Comparison of ENCODE assay signal across 1 cellular context in the genomic region with DNA sequence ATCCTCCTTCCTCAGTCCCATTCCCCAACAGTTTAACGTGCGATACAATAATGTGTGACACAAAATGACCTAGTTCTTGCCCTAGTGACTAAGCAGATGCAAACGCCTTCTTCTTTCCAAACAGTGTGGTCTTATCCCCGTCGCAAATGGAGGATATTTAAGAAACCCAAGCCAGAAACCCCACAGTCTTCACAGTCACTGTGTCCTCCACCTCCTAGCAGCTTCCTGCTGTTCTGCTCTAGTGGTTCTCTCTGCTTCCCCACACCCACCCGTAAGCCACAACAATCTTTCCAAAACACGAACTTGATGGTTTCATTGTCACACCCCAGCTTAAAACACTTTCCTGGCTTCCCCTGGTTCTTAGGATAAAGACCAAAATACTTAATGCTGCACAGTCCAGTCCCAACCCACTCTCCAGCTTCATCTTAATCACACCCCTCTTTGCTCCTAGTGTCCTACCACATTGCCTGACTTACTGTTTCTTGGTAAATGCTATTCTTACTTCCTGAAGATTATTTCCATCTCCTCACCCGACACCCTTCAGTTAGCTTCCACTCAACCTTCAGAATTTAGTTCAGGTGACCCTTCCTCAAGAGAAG.
A peak's percentile ranks its signal among the peaks of the same experiment; 100 is the strongest.
TF ChIP-seq lines count a peak whose summit lies in the region.

No MANE protein-coding gene starts in this region.

TF ChIP-seq in GM12878, 131 proteins besides CTCF, POLR2A, EP300 and RAD21:
- TF ChIP-seq, protein P1, sequence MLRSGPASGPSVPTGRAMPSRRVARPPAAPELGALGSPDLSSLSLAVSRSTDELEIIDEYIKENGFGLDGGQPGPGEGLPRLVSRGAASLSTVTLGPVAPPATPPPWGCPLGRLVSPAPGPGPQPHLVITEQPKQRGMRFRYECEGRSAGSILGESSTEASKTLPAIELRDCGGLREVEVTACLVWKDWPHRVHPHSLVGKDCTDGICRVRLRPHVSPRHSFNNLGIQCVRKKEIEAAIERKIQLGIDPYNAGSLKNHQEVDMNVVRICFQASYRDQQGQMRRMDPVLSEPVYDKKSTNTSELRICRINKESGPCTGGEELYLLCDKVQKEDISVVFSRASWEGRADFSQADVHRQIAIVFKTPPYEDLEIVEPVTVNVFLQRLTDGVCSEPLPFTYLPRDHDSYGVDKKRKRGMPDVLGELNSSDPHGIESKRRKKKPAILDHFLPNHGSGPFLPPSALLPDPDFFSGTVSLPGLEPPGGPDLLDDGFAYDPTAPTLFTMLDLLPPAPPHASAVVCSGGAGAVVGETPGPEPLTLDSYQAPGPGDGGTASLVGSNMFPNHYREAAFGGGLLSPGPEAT (IDR thresholded peaks at IDR 0.05; ENCODE audit: low read depth): 0 out of 2 replicates have a peak, but pooled peaks have one; percentile 34
- TF ChIP-seq NRF1 (conservative IDR thresholded peaks at IDR 0.05; ENCODE audit: low read depth, low read length) (no peak), ZZZ3 (IDR thresholded peaks at IDR 0.05; ENCODE audit: control insufficient read depth, insufficient read length, low read depth) (no peak), SREBF1 (IDR thresholded peaks at IDR 0.05; ENCODE audit: low read length) (no peak), BACH1 (IDR thresholded peaks at IDR 0.05; ENCODE audit: borderline replicate concordance) (no peak), HCFC1 (IDR thresholded peaks at IDR 0.05; ENCODE audit: low read length) (no peak), RCOR1 (conservative IDR thresholded peaks at IDR 0.05; ENCODE audit: low read depth, low read length) (no peak), IKZF1 (conservative IDR thresholded peaks at IDR 0.05) (peak; percentile 63), EED (IDR thresholded peaks at IDR 0.05; ENCODE audit: low read depth) (no peak), IKZF2 (IDR thresholded peaks at IDR 0.05) (peak; percentile 55 to 57; a peak in 2 of 4 replicates), PAX5 (IDR thresholded peaks at IDR 0.05; ENCODE audit: borderline replicate concordance, low read depth, low read length) (peak; percentile 70; the same call in 1 of the 2 replicates), RUNX3 (IDR thresholded peaks at IDR 0.05; ENCODE audit: low read length) (peak; percentile 42; the same call in 1 of the 2 replicates), SP1 (IDR thresholded peaks at IDR 0.05; ENCODE audit: low read depth, low read length) (no peak)
- TF ChIP-seq, protein P2, sequence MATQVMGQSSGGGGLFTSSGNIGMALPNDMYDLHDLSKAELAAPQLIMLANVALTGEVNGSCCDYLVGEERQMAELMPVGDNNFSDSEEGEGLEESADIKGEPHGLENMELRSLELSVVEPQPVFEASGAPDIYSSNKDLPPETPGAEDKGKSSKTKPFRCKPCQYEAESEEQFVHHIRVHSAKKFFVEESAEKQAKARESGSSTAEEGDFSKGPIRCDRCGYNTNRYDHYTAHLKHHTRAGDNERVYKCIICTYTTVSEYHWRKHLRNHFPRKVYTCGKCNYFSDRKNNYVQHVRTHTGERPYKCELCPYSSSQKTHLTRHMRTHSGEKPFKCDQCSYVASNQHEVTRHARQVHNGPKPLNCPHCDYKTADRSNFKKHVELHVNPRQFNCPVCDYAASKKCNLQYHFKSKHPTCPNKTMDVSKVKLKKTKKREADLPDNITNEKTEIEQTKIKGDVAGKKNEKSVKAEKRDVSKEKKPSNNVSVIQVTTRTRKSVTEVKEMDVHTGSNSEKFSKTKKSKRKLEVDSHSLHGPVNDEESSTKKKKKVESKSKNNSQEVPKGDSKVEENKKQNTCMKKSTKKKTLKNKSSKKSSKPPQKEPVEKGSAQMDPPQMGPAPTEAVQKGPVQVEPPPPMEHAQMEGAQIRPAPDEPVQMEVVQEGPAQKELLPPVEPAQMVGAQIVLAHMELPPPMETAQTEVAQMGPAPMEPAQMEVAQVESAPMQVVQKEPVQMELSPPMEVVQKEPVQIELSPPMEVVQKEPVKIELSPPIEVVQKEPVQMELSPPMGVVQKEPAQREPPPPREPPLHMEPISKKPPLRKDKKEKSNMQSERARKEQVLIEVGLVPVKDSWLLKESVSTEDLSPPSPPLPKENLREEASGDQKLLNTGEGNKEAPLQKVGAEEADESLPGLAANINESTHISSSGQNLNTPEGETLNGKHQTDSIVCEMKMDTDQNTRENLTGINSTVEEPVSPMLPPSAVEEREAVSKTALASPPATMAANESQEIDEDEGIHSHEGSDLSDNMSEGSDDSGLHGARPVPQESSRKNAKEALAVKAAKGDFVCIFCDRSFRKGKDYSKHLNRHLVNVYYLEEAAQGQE (IDR thresholded peaks at IDR 0.05; ENCODE audit: low read depth, low read length): no peak
